ENCODE assay signal across 18 cellular contexts in genomic region chr11:115157247-115157646, GRCh38.
"Had no signal": no experiment of that assay in that cellular context is flagged by ENCODE, and none has a peak within 500 bp of the region (broad histone marks: within the 10 kb centered on the region; RNA-seq: fewer than 3 reads in every experiment).

No MANE protein-coding gene starts in this region.

- H3K9me3 ChIP-seq: MG63, SJSA1 had no signal

- H3K27me3 ChIP-seq: MG63, SJSA1 had no signal

- H3K27ac ChIP-seq: SJSA1, SK-N-MC had no signal

- H3K36me3 ChIP-seq: MG63, SJSA1 had no signal

- DNase-seq: IMR-90, Karpas-422, KG1, MG63, NCI-H1092, NCI-H1105 treated with DMSO at 0.1 percent for 48 hours, NCI-H1417 treated with DMSO at 0.1 percent for 48 hours, NCI-H187, NCI-H2029, NCI-H2081 treated with DMSO at 0.1 percent for 48 hours, NCI-H2227 treated with DMSO at 0.1 percent for 48 hours, NCI-H526, NCI-H82, Right ventricle myocardium superior, RPMI8226, SIG-M5 had no signal

- H3K4me1 ChIP-seq: SJSA1 had no signal

- H3K4me3 ChIP-seq: MG63, SJSA1, SK-N-MC had no signal
